8 cellular contexts compared by ENCODE assay signal in genomic region chr17:73643012-73643845, GRCh38. TPM values are rescaled to one million over a fixed set of nuclear protein-coding genes. Genes with fewer than 3 reads are reported as not detected.
DNase-seq lines count a peak whose midpoint lies in the region; ATAC-seq and TF ChIP-seq lines count a peak whose summit lies in the region.

No MANE protein-coding gene starts in this region.

- H3K27ac ChIP-seq in spleen = peak overlapping the region in 6 of 8 donors; percentile 38 to 76 (median 70)

- intact Hi-C loops in spleen (cut with DNase I; ENCODE audit: low total_unique reads) = no loop called here

- no peaks in the 10 kb centered on the region for H3K36me3 Mint-ChIP-seq in immature natural killer cell

- H3K9me3 ChIP-seq in spleen = no peaks in the 10 kb centered on the region

- H3K4me3 Mint-ChIP-seq in immature natural killer cell = peak overlapping the region in 3 of 5 donors; percentile 2 to 51 (median 50)

- H3K4me1 Mint-ChIP-seq in immature natural killer cell = peaks cover 0 to 8% of the 10 kb centered on the region in 2 donors

- WGBS in spleen, 5 donors = 0 to 2% (median 1%) methylated on average over 52 to 67 of the region's 67 CpGs

- peaks cover 13 to 68% (median 38%) of the 10 kb centered on the region in 6 donors for H3K4me1 ChIP-seq in spleen

- DNase-seq in NCI-H748 treated with DMSO at 0.1 percent for 48 hours (lab: John Stamatoyannopoulos, UW) (peak; percentile 11), astrocyte of the cerebellum (ENCODE audit: low read depth) (no peak), immature natural killer cell (peak in 1 of 3 donors; percentile 12), spleen (peak; percentile 88), occipital lobe (lab: John Stamatoyannopoulos, UW) (no peak)

- H3K27me3 ChIP-seq in spleen (replicated peaks in 1 of 7) = peaks cover 0 to 76% (median 28%) of the 10 kb centered on the region in 7 donors

- peaks cover 9 to 23% (median 20%) of the 10 kb centered on the region in 3 donors for H3K27me3 Mint-ChIP-seq in immature natural killer cell (ENCODE audit: low read depth in 3 of 3)

- peak overlapping the region; percentile 43 for H3K4me3 ChIP-seq in astrocyte of the cerebellum (ENCODE audit: low read depth, low read length)
- H3K4me3 ChIP-seq in spleen = peak overlapping the region; percentile 54 to 76 (median 64)

- H3K27ac Mint-ChIP-seq in immature natural killer cell = no peak overlapping the region

- TF ChIP-seq POLR2A in spleen (IDR thresholded peaks at IDR 0.05) = no peak

- ATAC-seq in GM21528 (IDR thresholded peaks at IDR 0.05; ENCODE audit: low FRiP score, unreplicated experiment) = no peak
- ATAC-seq in HG02885 (IDR thresholded peaks at IDR 0.05; ENCODE audit: poor library complexity, unreplicated experiment) = no peak

- peaks cover 0 to 1% (median 0%) of the 10 kb centered on the region in 6 donors for H3K9me3 Mint-ChIP-seq in immature natural killer cell

- in situ Hi-C loops in astrocyte of the cerebellum (cut with HindIII; ENCODE audit: low sequenced_read_pairs) = no loop called here

- TF ChIP-seq CTCF in GM12872 (IDR thresholded peaks at IDR 0.05; ENCODE audit: insufficient read depth, low read depth, low read length) (0 out of 3 replicates have a peak, but pooled peaks have one; percentile 3), astrocyte of the cerebellum (IDR thresholded peaks at IDR 0.05; ENCODE audit: low read depth, low read length, missing control alignments) (peak; percentile 8), spleen (IDR thresholded peaks at IDR 0.05 in 8 of 11, conservative IDR thresholded peaks at IDR 0.05 in 3 of 11) (peak in 1 of 11 experiments; percentile 20)

- no peaks in the 10 kb centered on the region for H3K36me3 ChIP-seq in spleen

RNA-seq across cellular contexts. Expression of gene SDK2, which starts 1.0 kb away (rescaled TPM):
- polyA plus RNA-seq in immature natural killer cell (not detected), spleen (under 1 TPM; 0.86 to 1.00 (median 0.96) TPM)
- total RNA-seq in spleen (10 to 100 TPM in 5 of 7 donors, 1 to 10 TPM in 2; 9.2 to 16.5 (median 10.8) TPM), occipital lobe (6.9 TPM)

Comparison
In these comparisons a context has a peak if more than half of its experiments do, and no peak if none do; other contexts are left out.
1. DNase-seq: peak in NCI-H748 treated with DMSO at 0.1 percent for 48 hours (single experiment) and spleen (single experiment); none in astrocyte of the cerebellum (single experiment) and occipital lobe (single experiment).